ENCODE assay signal across 13 cellular contexts in the genomic region with DNA sequence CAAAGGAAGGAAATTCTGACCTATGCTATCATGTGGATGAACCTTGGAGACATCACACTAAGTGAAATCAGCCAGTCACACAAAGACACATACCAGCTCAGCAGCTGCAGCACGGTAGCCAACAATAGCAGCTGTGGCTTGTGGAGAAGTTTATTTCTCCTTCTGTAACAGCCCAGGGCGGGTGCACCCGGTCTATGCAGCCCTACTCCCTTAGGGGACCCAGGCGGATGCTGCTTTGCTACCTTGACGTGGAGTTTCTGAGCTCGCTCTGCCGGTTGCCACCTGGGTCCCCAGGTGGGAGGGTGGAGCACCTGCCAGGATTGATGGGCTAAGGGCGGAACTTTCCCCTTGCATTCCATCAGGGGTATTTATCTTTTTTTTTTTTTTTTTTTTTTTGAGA. TPM values are rescaled to one million over a fixed set of nuclear protein-coding genes. Genes with fewer than 3 reads are reported as not detected.
DNase-seq lines count a peak whose midpoint lies in the region; ATAC-seq, FAIRE-seq and TF ChIP-seq lines count a peak whose summit lies in the region.
"Had no signal": no experiment of that assay in that cellular context is flagged by ENCODE, and none has a peak within 500 bp of the region (broad histone marks: within the 10 kb centered on the region; RNA-seq: fewer than 3 reads in every experiment).

No MANE protein-coding gene starts in this region.

- POLR2A ChIA-PET in GM12878 (lab: Charles Lee) = interaction anchor here (0.7 kb wide), 3 partner anchors 72 to 928 kb away, joined by 3 to 4 read pairs (median 3); no protein-coding TSS in a partner anchor

- RAD21 ChIA-PET in GM12878 (lab: Charles Lee; ENCODE audit: unreplicated experiment) = interaction anchor here (1.3 to 1.8 kb wide), 2 partner anchors 25 to 145 kb away, joined by 3 to 7 read pairs; no protein-coding TSS in a partner anchor

- no peaks in the 10 kb centered on the region for H3K36me3 Mint-ChIP-seq in IgD-negative memory B cell

- BruUV-seq in GM12878 (replicated peaks; lab: Mats Ljungman, UMichigan) = no TSS peak

- in situ Hi-C loops in GM12878 (cut with MboI) = no loop called here
- in situ Hi-C loops in GM13977 (cut with MboI; ENCODE audit: low pct_unique_long_range_greater_than_20kb, low sequenced_read_pairs, unreplicated experiment) = no loop called here

- H3K9me3 ChIP-seq in GM12878 (replicated peaks; ENCODE audit: control insufficient read depth, insufficient read depth, low read length) = peaks cover 10% of the 10 kb centered on the region; the same call in 1 of the 3 replicates
- H3K9me3 ChIP-seq: sigmoid colon had no signal

- H3K27me3 Mint-ChIP-seq in IgD-negative memory B cell = peaks cover 39% of the 10 kb centered on the region

- peak overlapping the region; percentile 24 to 89 (median 59) for H3K4me3 Mint-ChIP-seq in IgD-negative memory B cell

- SMC1A ChIA-PET in GM12878 (lab: Charles Lee; ENCODE audit: uncharacterized antibody, unreplicated experiment) = interaction anchor here (1.2 kb wide), 1 partner anchor 25 kb away, joined by 3 read pairs; no protein-coding TSS in a partner anchor

- TF ChIP-seq POLR2A in GM12878 (IDR thresholded peaks at IDR 0.05; ENCODE audit: low read depth, low read length) = peak; percentile 48; the same call in 1 of the 2 replicates

- CTCF ChIA-PET in GM12878 (lab: Yijun Ruan, JAX) = interaction anchor here (0.7 to 1.4 kb wide), 3 partner anchors 25 to 192 kb away, joined by 3 to 5 read pairs (median 4); no protein-coding TSS in a partner anchor

- ATAC-seq in GM21367 (IDR thresholded peaks at IDR 0.05; ENCODE audit: unreplicated experiment) (peak; percentile 47), GM12878 (peak; percentile 76), GM19324 (IDR thresholded peaks at IDR 0.05; ENCODE audit: low FRiP score, unreplicated experiment) (no peak)

- H3K27me3 ChIP-seq in GM06990 (replicated peaks; ENCODE audit: control insufficient read depth, insufficient read depth, low read length) = peaks cover 3% of the 10 kb centered on the region
- H3K27me3 ChIP-seq in GM12878 (replicated peaks in 1 of 2; ENCODE audit: control insufficient read depth in 2 of 2, insufficient read depth in 2 of 2, low read length in 1 of 2) = peaks cover 3 to 5% of the 10 kb centered on the region in 2 experiments; a peak in 3 of 4 replicates

- no peak overlapping the region for H2AFZ ChIP-seq in GM12878 (ENCODE audit: control insufficient read depth, low read depth, low read length)

- H3K4me1 ChIP-seq in GM12878 (ENCODE audit: control insufficient read depth, insufficient read depth, low read length) = peaks cover 47% of the 10 kb centered on the region
- H3K4me1 ChIP-seq: sigmoid colon had no signal

- H3K9ac ChIP-seq in GM12878 (ENCODE audit: control insufficient read depth, insufficient read depth, low read length) = no peak overlapping the region

- no peaks in the 10 kb centered on the region for H3K9me3 Mint-ChIP-seq in IgD-negative memory B cell

- WGBS in GM12878 (ENCODE audit: insufficient coverage, insufficient replicate concordance, low lambda C conversion rate, missing lambda C conversion rate) = 7% methylated on average over 8 of the region's 8 CpGs

- H3K4me2 ChIP-seq in GM12878 (ENCODE audit: control insufficient read depth, insufficient read depth) = peak overlapping the region; percentile 85

- no peak for TF ChIP-seq RAD21 in GM12878 (IDR thresholded peaks at IDR 0.05; ENCODE audit: insufficient read depth, low read depth, low read length)

- no peak for FAIRE-seq in GM12878 (lab: Jason Lieb, UNC)
- FAIRE-seq: colon had no signal

- peak; percentile 47 for DNase-seq in GM06990 (ENCODE audit: extremely low read depth, insufficient read length)
- no peak for DNase-seq in GM12878 (ENCODE audit: low read depth, low spot score)
- DNase-seq in GM13977 (ENCODE audit: low spot score) = no peak
- no peak for DNase-seq in NCI-H1417 (lab: John Stamatoyannopoulos, UW)
- DNase-seq in epidermal melanocyte (ENCODE audit: insufficient read length, low spot score) = no peak
- DNase-seq: activated effector memory CD4-positive, alpha-beta T cell treated with Interleukin-2 at 50 U/mL for 16 hours; NCI-H446; sigmoid colon had no signal

- no peaks in the 10 kb centered on the region for H4K20me1 ChIP-seq in GM12878 (ENCODE audit: control insufficient read depth, insufficient read depth)

- H3K36me3 ChIP-seq in GM06990 (ENCODE audit: control insufficient read depth, insufficient read depth, low read length) (no peaks in the 10 kb centered on the region), GM12878 (ENCODE audit: control insufficient read depth in 2 of 2, insufficient read depth in 2 of 2, low read length in 1 of 2) (no peaks in the 10 kb centered on the region)
- H3K36me3 ChIP-seq: sigmoid colon had no signal

- H3K79me2 ChIP-seq in GM12878 (ENCODE audit: control insufficient read depth, insufficient read depth, low read length) = no peaks in the 10 kb centered on the region

- intact Hi-C loops in GM12878 (cut with micrococcal nuclease; ENCODE audit: unreplicated experiment) = no loop called here

- peak overlapping the region; percentile 93 to 98 (median 95) for H3K27ac Mint-ChIP-seq in IgD-negative memory B cell

- H3K4me3 ChIP-seq in GM06990 (replicated peaks; ENCODE audit: low read depth, low read length) (peak overlapping the region; percentile 19; the same call in 1 of the 2 replicates), GM12878 (no peak overlapping the region; the same call in 1 of the 2 replicates)
- H3K4me3 ChIP-seq: sigmoid colon had no signal

- no peak for TF ChIP-seq EP300 in GM12878 (IDR thresholded peaks at IDR 0.05; ENCODE audit: borderline replicate concordance in 1 of 2, control insufficient read depth in 1 of 2, low read depth in 2 of 2, low read length in 2 of 2)

- H3K4me1 Mint-ChIP-seq in IgD-negative memory B cell = peaks cover 11 to 17% (median 13%) of the 10 kb centered on the region in 3 donors

- H3K27ac ChIP-seq in GM12878 (ENCODE audit: control insufficient read depth, insufficient read depth) = no peak overlapping the region; the same call in 1 of the 2 replicates
- H3K27ac ChIP-seq: sigmoid colon had no signal

- TF ChIP-seq CTCF in GM06990 (IDR thresholded peaks at IDR 0.05; ENCODE audit: insufficient read depth, low read length, poor library complexity, severe bottlenecking) = no peak
- TF ChIP-seq CTCF in GM12878 (IDR thresholded peaks at IDR 0.05 in 2 of 3, conservative IDR thresholded peaks at IDR 0.05 in 1 of 3; ENCODE audit: control insufficient read depth in 2 of 3, extremely low read depth in 1 of 3, insufficient read depth in 1 of 3, low read depth in 3 of 3, low read length in 3 of 3) = no peak
- no peak for TF ChIP-seq CTCF in GM13977 (IDR thresholded peaks at IDR 0.05; ENCODE audit: extremely low read depth, insufficient read depth, missing control alignments)

TF ChIP-seq in GM12878, 131 proteins besides CTCF, POLR2A, EP300 and RAD21:
- no peak for TF ChIP-seq RAD51 (IDR thresholded peaks at IDR 0.05)
- 0 out of 2 replicates have a peak, but pooled peaks have one; percentile 20 for TF ChIP-seq ZSCAN29 (IDR thresholded peaks at IDR 0.05)
- 0 out of 3 replicates have a peak, but pooled peaks have one; percentile 27 for TF ChIP-seq POU2F2 (IDR thresholded peaks at IDR 0.05; ENCODE audit: borderline replicate concordance, low read depth, low read length)
- TF ChIP-seq TCF12 (IDR thresholded peaks at IDR 0.05; ENCODE audit: low read depth, low read length) = peak; percentile 75
- TF ChIP-seq TCF3 (IDR thresholded peaks at IDR 0.05; ENCODE audit: borderline replicate concordance, insufficient read depth, low read depth, low read length) = peak; percentile 58; the same call in 1 of the 2 replicates

RNA-seq across cellular contexts. Expression of a gene that starts 45.1 kb away (rescaled TPM):
- polyA plus RNA-seq in IgD-negative memory B cell = not detected
- total RNA-seq in GM12878 (2013; cell fraction: nucleolus; rRNA removed) = not detected in 2 replicates
- total RNA-seq in GM12878 (2014; rRNA removed) = not detected in 2 replicates
- total RNA-seq in GM12878 (2014; rRNA removed; fragmentation: Illumina TruSeq; extraction: Trizol) = not detected in 2 replicates
- total RNA-seq in GM12878 (2021) = not detected in 2 replicates
- not detected for polyA plus RNA-seq in GM12878 (2011; ENCODE audit: low read depth)
- not detected in 2 replicates for polyA plus RNA-seq in GM12878 (2011; rRNA removed)
- polyA plus RNA-seq in GM12878 (2011; cell fraction: cytosol; rRNA removed) = not detected in 2 replicates
- not detected in 2 replicates for polyA plus RNA-seq in GM12878 (2011; cell fraction: nucleus; rRNA removed)
- not detected in 2 replicates for polyA plus RNA-seq in GM12878 (2012)
- not detected in 2 replicates for polyA plus RNA-seq in GM12878 (2014; fragmentation: Illumina TruSeq; extraction: Trizol)
- not detected for polyA plus RNA-seq in GM12878 (2014; fragmentation: Nextera tagmentation; extraction: Ambion mirVana)
- polyA plus RNA-seq in GM12878 (2014; rRNA removed) = not detected in 2 replicates
- not detected for polyA plus RNA-seq in GM12878 (2016; fragmentation: Nextera tagmentation; extraction: Ambion mirVana)
- polyA minus RNA-seq in GM12878 (2011; rRNA and poly(A)+ RNA removed) = not detected in 2 replicates
- polyA minus RNA-seq in GM12878 (2011; cell fraction: cytosol; rRNA and poly(A)+ RNA removed) = not detected in 2 replicates
- polyA minus RNA-seq in GM12878 (2011; cell fraction: nucleus; rRNA and poly(A)+ RNA removed) = not detected in 2 replicates
- total RNA-seq: sigmoid colon, ureter had no signal
